ENCODE assay signal across 11 cellular contexts in genomic region chr1:36008546-36009197, GRCh38.
DNase-seq lines count a peak whose midpoint lies in the region; ATAC-seq and TF ChIP-seq lines count a peak whose summit lies in the region.
"Had no signal": no experiment of that assay in that cellular context is flagged by ENCODE, and none has a peak within 500 bp of the region (broad histone marks: within the 10 kb centered on the region; RNA-seq: fewer than 3 reads in every experiment).

No MANE protein-coding gene starts in this region.

- intact Hi-C loops in heart left ventricle (cut with DNase I): no loop called here

- H3K27me3 ChIP-seq in heart left ventricle: no peaks in the 10 kb centered on the region
- H3K27me3 ChIP-seq: tibial artery had no signal

- TF ChIP-seq POLR2A in heart left ventricle (IDR thresholded peaks at IDR 0.05): no peak

- H3K36me3 ChIP-seq in heart left ventricle: peaks cover 0 to 86% (median 50%) of the 10 kb centered on the region in 9 donors

- WGBS in heart left ventricle, 4 donors: 78 to 92% (median 85%) methylated on average over 9 of the region's 9 CpGs

- peak overlapping the region in 1 of 12 donors; percentile 19 for H3K27ac ChIP-seq in heart left ventricle
- H3K27ac ChIP-seq: tibial artery had no signal

- TF ChIP-seq RAD21 in Ishikawa (IDR thresholded peaks at IDR 0.05; ENCODE audit: low read depth): no peak

- H3K9me3 ChIP-seq in heart left ventricle: no peaks in the 10 kb centered on the region
- H3K9me3 ChIP-seq: tibial artery had no signal

- peak; percentile 4 for DNase-seq in GM03348 (ENCODE audit: low spot score)
- DNase-seq in choroid plexus epithelial cell (ENCODE audit: low read depth): peak; percentile 87
- peak; percentile 4 for DNase-seq in myocyte (ENCODE audit: low read depth)
- DNase-seq in NCI-H510A (lab: John Stamatoyannopoulos, UW): no peak
- DNase-seq in mucosa of gallbladder (ENCODE audit: low spot score): no peak
- no peak for DNase-seq in heart left ventricle
- DNase-seq: Kasumi-1; stimulated activated CD4-positive, alpha-beta T cell treated with anti-CD3 and anti-CD28 coated beads, Interleukin-2, amount 100 ng/mL, for 24 hours; tibial artery had no signal

- H3K4me1 ChIP-seq in heart left ventricle: no peaks in the 10 kb centered on the region
- H3K4me1 ChIP-seq: tibial artery had no signal

- H3K4me3 ChIP-seq in choroid plexus epithelial cell (ENCODE audit: low read depth, low read length) (no peak overlapping the region), heart left ventricle (no peak overlapping the region)
- H3K4me3 ChIP-seq: tibial artery had no signal

- no peak for ATAC-seq in heart left ventricle
- ATAC-seq in HG03095 (IDR thresholded peaks at IDR 0.05; ENCODE audit: unreplicated experiment): no peak

- TF ChIP-seq EP300 in Ishikawa (IDR thresholded peaks at IDR 0.05; ENCODE audit: borderline replicate concordance): no peak

- TF ChIP-seq CTCF in choroid plexus epithelial cell (conservative IDR thresholded peaks at IDR 0.05; ENCODE audit: low read depth, low read length): no peak
- no peak for TF ChIP-seq CTCF in heart left ventricle (IDR thresholded peaks at IDR 0.05)

TF ChIP-seq in Ishikawa, 13 proteins besides CTCF, POLR2A, EP300 and RAD21:
- TF ChIP-seq TAF1 (IDR thresholded peaks at IDR 0.05; ENCODE audit: low read depth) (no peak), TEAD4 (IDR thresholded peaks at IDR 0.05) (0 out of 2 replicates have a peak, but pooled peaks have one; percentile 11)

Comparison
In these comparisons a context has a peak if more than half of its experiments do, and no peak if none do; other contexts are left out.
1. DNase-seq: peak in GM03348 (single experiment), choroid plexus epithelial cell (single experiment) and myocyte (single experiment); none in NCI-H510A (single experiment), mucosa of gallbladder (single experiment) and heart left ventricle (0 of 5).